In the genomic region with DNA sequence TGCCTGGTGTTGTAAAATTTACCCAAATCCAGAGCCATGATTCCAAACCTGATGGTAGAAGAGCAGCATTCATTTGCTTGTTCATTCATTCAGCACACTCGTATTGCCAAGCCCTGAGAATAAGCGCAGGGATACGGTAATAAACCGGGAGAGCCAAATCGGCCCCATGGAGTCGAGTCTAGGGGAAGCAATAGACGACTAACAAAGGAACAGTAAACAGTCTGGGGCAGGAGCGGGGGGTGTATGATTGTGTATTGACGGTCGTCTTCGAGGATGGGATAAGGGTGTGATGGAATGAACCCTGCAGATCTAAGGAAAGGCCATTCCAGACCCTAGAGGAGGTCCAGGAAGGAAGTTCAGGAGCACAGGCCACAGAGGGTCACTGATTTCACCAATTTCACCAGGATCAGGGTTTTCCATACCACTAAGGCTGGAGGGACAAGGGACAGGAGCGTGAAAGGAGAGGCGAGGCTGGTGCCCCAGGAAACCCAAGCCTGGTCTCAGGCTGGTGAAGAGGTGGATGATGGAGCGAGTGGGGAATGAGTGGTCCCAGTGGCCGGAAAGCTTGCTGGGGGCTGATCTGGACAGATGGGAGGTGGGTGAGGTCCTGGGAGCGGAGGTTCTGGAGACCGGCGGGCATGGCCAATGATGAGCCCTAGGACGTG, we compare ENCODE assay signal across 10 cellular contexts.
"Had no signal": no experiment of that assay in that cellular context is flagged by ENCODE, and none has a peak within 500 bp of the region (broad histone marks: within the 10 kb centered on the region; RNA-seq: fewer than 3 reads in every experiment).

No MANE protein-coding gene starts in this region.

- H3K27me3 ChIP-seq: ascending aorta, pancreas, transverse colon had no signal

- H3K27ac ChIP-seq: ascending aorta, heart right ventricle, left lung, pancreas, transverse colon had no signal

- H3K27ac Mint-ChIP-seq: activated naive CD8-positive, alpha-beta T cell treated with anti-CD3 and anti-CD28 coated beads, Interleukin-2, amount 50 U/mL, for 24 hours; T-cell; WTC11 had no signal

- DNase-seq: activated CD4-positive, alpha-beta T cell treated with anti-CD3 and anti-CD28 coated beads for 48 hours; activated naive CD8-positive, alpha-beta T cell treated with anti-CD3 and anti-CD28 coated beads, Interleukin-2, amount 50 U/mL, for 24 hours; activated T-cell treated with anti-CD3 and anti-CD28 coated beads, Interleukin-2, amount 50 U/mL, for 4 hours; heart right ventricle; T-cell; transverse colon had no signal

- H3K9me3 Mint-ChIP-seq: activated naive CD8-positive, alpha-beta T cell treated with anti-CD3 and anti-CD28 coated beads, Interleukin-2, amount 50 U/mL, for 24 hours; activated T-cell treated with anti-CD3 and anti-CD28 coated beads, Interleukin-2, amount 50 U/mL, for 4 hours; T-cell had no signal

- H3K4me1 ChIP-seq: ascending aorta had no signal

- H3K4me3 Mint-ChIP-seq: activated naive CD8-positive, alpha-beta T cell treated with anti-CD3 and anti-CD28 coated beads, Interleukin-2, amount 50 U/mL, for 24 hours; activated T-cell treated with anti-CD3 and anti-CD28 coated beads, Interleukin-2, amount 50 U/mL, for 4 hours; WTC11 had no signal

- H3K9me3 ChIP-seq: ascending aorta, left lung, pancreas, transverse colon had no signal

- H3K27me3 Mint-ChIP-seq: activated naive CD8-positive, alpha-beta T cell treated with anti-CD3 and anti-CD28 coated beads, Interleukin-2, amount 50 U/mL, for 24 hours; T-cell had no signal

- H3K36me3 Mint-ChIP-seq: T-cell, WTC11 had no signal

- H3K36me3 ChIP-seq: ascending aorta, heart right ventricle, left lung, pancreas, transverse colon had no signal

- H3K4me3 ChIP-seq: ascending aorta, left lung had no signal
